Comparison of ENCODE assay signal across 31 cellular contexts in the genomic region with DNA sequence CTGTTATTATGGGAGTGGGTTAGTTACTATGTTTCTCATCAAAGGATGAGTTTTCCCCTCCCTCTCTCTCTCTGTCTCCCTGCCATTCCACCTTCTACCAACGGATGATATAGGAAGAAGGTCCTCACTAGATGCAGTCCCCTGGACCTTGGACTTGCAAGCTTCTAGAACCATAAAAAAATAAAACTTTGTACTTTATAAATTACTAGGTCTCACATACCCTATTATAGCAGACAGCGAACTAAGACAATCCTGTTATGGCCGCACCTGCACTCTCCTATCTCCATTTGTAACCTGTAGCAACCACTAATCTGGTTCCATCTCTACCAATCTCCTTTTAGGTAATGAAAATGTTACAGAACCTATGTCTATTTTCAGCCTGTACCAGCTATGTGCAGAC.
"Had no signal": no experiment of that assay in that cellular context is flagged by ENCODE, and none has a peak within 500 bp of the region (broad histone marks: within the 10 kb centered on the region; RNA-seq: fewer than 3 reads in every experiment).

No MANE protein-coding gene starts in this region.

- H3K4me1 ChIP-seq: neural progenitor cell, parathyroid adenoma, psoas muscle, right lobe of liver, sigmoid colon, spleen, suprapubic skin, testis, tibial artery, upper lobe of right lung, uterus had no signal

- H3K9me3 ChIP-seq: ovary, psoas muscle, right lobe of liver, sigmoid colon, suprapubic skin, testis, tibial artery, transverse colon, upper lobe of right lung, uterus had no signal

- H3K4me3 Mint-ChIP-seq: natural killer cell; nephron; neural progenitor cell; stimulated activated memory B cell treated with anti-CD40 and anti-IgM and Interleukin-4, amounts not matched to agents 10 μg/mL and 1 μg/mL and 100 μg/mL, for 72 hours; stimulated activated naive CD8-positive, alpha-beta T cell treated with anti-CD3 and anti-CD28 coated beads, Interleukin-15, amount 100 ng/mL, for 72 hours; type B pancreatic cell had no signal

- H3K27ac Mint-ChIP-seq: natural killer cell; nephron; neural progenitor cell; progenitor cell of endocrine pancreas; stimulated activated memory B cell treated with anti-CD40 and anti-IgM and Interleukin-4, amounts not matched to agents 10 μg/mL and 1 μg/mL and 100 μg/mL, for 72 hours; stimulated activated naive CD8-positive, alpha-beta T cell treated with anti-CD3 and anti-CD28 coated beads, Interleukin-15, amount 100 ng/mL, for 72 hours; type B pancreatic cell had no signal

- DNase-seq: natural killer cell; occipital lobe; ovary; posterior cingulate gyrus; psoas muscle; right cardiac atrium; right lobe of liver; sigmoid colon; spleen; stimulated activated CD4-positive, alpha-beta T cell treated with anti-CD3 and anti-CD28 coated beads, Interleukin-12 subunit alpha, Interleukin-12 subunit beta, amount 100 ng/mL, for 4 hours; stimulated activated CD4-positive, alpha-beta T cell treated with anti-CD3 and anti-CD28 coated beads, Interleukin-1b, Interleukin-23, amount 100 ng/mL, for 48 hours; stimulated activated CD4-positive, alpha-beta T cell treated with anti-CD3 and anti-CD28 coated beads, Interleukin-4, amount 100 ng/mL, for 1 hour; stimulated activated CD4-positive, alpha-beta T cell treated with anti-CD3 and anti-CD28 coated beads, Interleukin-4, amount 100 ng/mL, for 4 hours; stimulated activated CD8-positive, alpha-beta memory T cell treated with anti-CD3 and anti-CD28 coated beads, Interleukin-4, amount 100 ng/mL, for 48 hours; stimulated activated naive CD4-positive, alpha-beta T cell; stimulated activated naive CD8-positive, alpha-beta T cell treated with anti-CD3 and anti-CD28 coated beads, Interleukin-15, amount 100 ng/mL, for 72 hours; stimulated activated naive CD8-positive, alpha-beta T cell treated with anti-CD3 and anti-CD28 coated beads, Interleukin-15, Interleukin-2, amounts not matched to agents 100 U/mL and 50 U/mL, for 24 hours; substantia nigra; testis; tibial artery; transverse colon; upper lobe of right lung; uterus had no signal

- H3K27me3 Mint-ChIP-seq: progenitor cell of endocrine pancreas; stimulated activated memory B cell treated with anti-CD40 and anti-IgM and Interleukin-4, amounts not matched to agents 10 μg/mL and 1 μg/mL and 100 μg/mL, for 72 hours; stimulated activated naive CD8-positive, alpha-beta T cell treated with anti-CD3 and anti-CD28 coated beads, Interleukin-15, amount 100 ng/mL, for 72 hours; type B pancreatic cell had no signal

- H3K27me3 ChIP-seq: neural progenitor cell, ovary, right lobe of liver, sigmoid colon, spleen, suprapubic skin, testis, tibial artery, transverse colon, upper lobe of right lung, uterus had no signal

- H3K4me3 ChIP-seq: neural progenitor cell, ovary, psoas muscle, right lobe of liver, sigmoid colon, smooth muscle cell, spleen, suprapubic skin, testis, tibial artery, transverse colon, upper lobe of right lung, uterus had no signal

- H3K4me1 Mint-ChIP-seq: natural killer cell; stimulated activated memory B cell treated with anti-CD40 and anti-IgM and Interleukin-4, amounts not matched to agents 10 μg/mL and 1 μg/mL and 100 μg/mL, for 72 hours; stimulated activated naive CD8-positive, alpha-beta T cell treated with anti-CD3 and anti-CD28 coated beads, Interleukin-15, amount 100 ng/mL, for 72 hours had no signal

- H3K9me3 Mint-ChIP-seq: nephron; neural progenitor cell; stimulated activated naive CD8-positive, alpha-beta T cell treated with anti-CD3 and anti-CD28 coated beads, Interleukin-15, amount 100 ng/mL, for 72 hours had no signal

- ATAC-seq: natural killer cell; psoas muscle; right cardiac atrium; right lobe of liver; stimulated activated memory B cell treated with anti-CD40 and anti-IgM and Interleukin-4, amounts not matched to agents 10 μg/mL and 1 μg/mL and 100 μg/mL, for 72 hours; stimulated activated naive CD8-positive, alpha-beta T cell treated with anti-CD3 and anti-CD28 coated beads, Interleukin-15, amount 100 ng/mL, for 72 hours; stimulated activated naive CD8-positive, alpha-beta T cell treated with anti-CD3 and anti-CD28 coated beads, Interleukin-15, Interleukin-2, amounts not matched to agents 100 U/mL and 50 U/mL, for 24 hours; upper lobe of right lung had no signal

- H3K36me3 ChIP-seq: neural progenitor cell, ovary, right lobe of liver, sigmoid colon, spleen, suprapubic skin, tibial artery, transverse colon, upper lobe of right lung, uterus had no signal

- H3K36me3 Mint-ChIP-seq: natural killer cell; neural progenitor cell; stimulated activated memory B cell treated with anti-CD40 and anti-IgM and Interleukin-4, amounts not matched to agents 10 μg/mL and 1 μg/mL and 100 μg/mL, for 72 hours; type B pancreatic cell had no signal

- H3K27ac ChIP-seq: neural progenitor cell, ovary, parathyroid adenoma, psoas muscle, right lobe of liver, sigmoid colon, spleen, suprapubic skin, testis, tibial artery, transverse colon, upper lobe of right lung, uterus had no signal
